Comparison of ENCODE assay signal across 1 cellular context in genomic region chr11:63499874-63500273, GRCh38.
TF ChIP-seq lines count a peak whose summit lies in the region.

No MANE protein-coding gene starts in this region.

TF ChIP-seq in K562, 482 proteins besides CTCF, POLR2A, EP300 and RAD21 (continued from another document):
- TF ChIP-seq ZFP91 (CRISPR knock-in tag; IDR thresholded peaks at IDR 0.05) (no peak), CBX3 (IDR thresholded peaks at IDR 0.05; ENCODE audit: borderline replicate concordance in 1 of 2, low read length in 2 of 2) (peak in 1 of 2 experiments; percentile 96; a peak in 2 of 3 replicates), PHF21A (IDR thresholded peaks at IDR 0.05; ENCODE audit: borderline replicate concordance, low read depth) (no peak), E2F8 (IDR thresholded peaks at IDR 0.05; ENCODE audit: low read depth, partially characterized antibody) (no peak), HIVEP1 (CRISPR knock-in tag; IDR thresholded peaks at IDR 0.05) (no peak)
